ENCODE assay signal across 17 cellular contexts in genomic region chr4:76659103-76659490, GRCh38.
DNase-seq lines count a peak whose midpoint lies in the region; ATAC-seq, FAIRE-seq and TF ChIP-seq lines count a peak whose summit lies in the region.
"Had no signal": no experiment of that assay in that cellular context is flagged by ENCODE, and none has a peak within 500 bp of the region (broad histone marks: within the 10 kb centered on the region; RNA-seq: fewer than 3 reads in every experiment).

No MANE protein-coding gene starts in this region.

- H3F3A ChIP-seq in smooth muscle cell (ENCODE audit: low read depth): no peaks in the 10 kb centered on the region

- H3K4me2 ChIP-seq in astrocyte (ENCODE audit: low read length) (peak overlapping the region; percentile 82), smooth muscle cell (no peak overlapping the region)

- H3K4me1 Mint-ChIP-seq in astrocyte (ENCODE audit: low read depth, unreplicated experiment) (peaks cover 40% of the 10 kb centered on the region), natural killer cell (no peaks in the 10 kb centered on the region)
- H3K4me1 Mint-ChIP-seq in activated CD4-positive, alpha-beta memory T cell treated with anti-CD3 and anti-CD28 coated beads for 36 hours (ENCODE audit: low read depth): peaks cover 4% of the 10 kb centered on the region
- peaks cover 7% of the 10 kb centered on the region for H3K4me1 Mint-ChIP-seq in activated naive CD8-positive, alpha-beta T cell treated with anti-CD3 and anti-CD28 coated beads, Interleukin-2, amount 50 U/mL, for 24 hours

- H3K9me3 Mint-ChIP-seq in astrocyte (ENCODE audit: unreplicated experiment): no peaks in the 10 kb centered on the region
- H3K9me3 Mint-ChIP-seq in activated CD4-positive, alpha-beta memory T cell treated with anti-CD3 and anti-CD28 coated beads for 36 hours: no peaks in the 10 kb centered on the region
- H3K9me3 Mint-ChIP-seq in natural killer cell: no peaks in the 10 kb centered on the region
- no peaks in the 10 kb centered on the region for H3K9me3 Mint-ChIP-seq in activated naive CD8-positive, alpha-beta T cell treated with anti-CD3 and anti-CD28 coated beads, Interleukin-2, amount 50 U/mL, for 24 hours
- H3K9me3 Mint-ChIP-seq: activated T-cell treated with anti-CD3 and anti-CD28 coated beads, Interleukin-2, amount 50 U/mL, for 4 hours; stimulated activated naive CD8-positive, alpha-beta T cell treated with anti-CD3 and anti-CD28 coated beads, Interleukin-15, amount 100 ng/mL, for 72 hours had no signal

- H3K4me3 ChIP-seq in astrocyte (ENCODE audit: insufficient read depth, low read depth, low read length) (no peak overlapping the region), smooth muscle cell (no peak overlapping the region)
- H3K4me3 ChIP-seq: HAP-1, Peyer's patch had no signal

- H4K20me1 ChIP-seq in astrocyte (ENCODE audit: insufficient read depth, low read length): peaks cover 3% of the 10 kb centered on the region
- no peaks in the 10 kb centered on the region for H4K20me1 ChIP-seq in smooth muscle cell (ENCODE audit: low read depth)

- DNase-seq in astrocyte (ENCODE audit: low read depth) (peak; percentile 75), smooth muscle cell (lab: John Stamatoyannopoulos, UW; ENCODE audit: unreplicated experiment) (no peak), NCI-H2107 treated with DMSO at 0.1 percent for 48 hours (lab: John Stamatoyannopoulos, UW; ENCODE audit: unreplicated experiment) (no peak), natural killer cell (no peak)
- DNase-seq in activated CD4-positive, alpha-beta memory T cell treated with anti-CD3 and anti-CD28 coated beads for 36 hours: no peak
- no peak for DNase-seq in activated naive CD8-positive, alpha-beta T cell treated with anti-CD3 and anti-CD28 coated beads, Interleukin-2, amount 50 U/mL, for 24 hours
- DNase-seq: activated CD4-positive, alpha-beta T cell treated with anti-CD3 and anti-CD28 coated beads for 36 hours; activated T-cell treated with anti-CD3 and anti-CD28 coated beads, Interleukin-2, amount 50 U/mL, for 4 hours; mammary epithelial cell; NCI-H2227 treated with DMSO at 0.1 percent for 48 hours; nucleus accumbens; Peyer's patch; small intestine; stimulated activated naive CD8-positive, alpha-beta T cell treated with anti-CD3 and anti-CD28 coated beads, Interleukin-15, amount 100 ng/mL, for 72 hours had no signal

- H3K9me3 ChIP-seq in astrocyte (ENCODE audit: insufficient read depth, low read depth, low read length) (no peaks in the 10 kb centered on the region), smooth muscle cell (replicated peaks; ENCODE audit: low read depth) (no peaks in the 10 kb centered on the region)
- H3K9me3 ChIP-seq: HAP-1, Peyer's patch had no signal

- H3K4me1 ChIP-seq in astrocyte (ENCODE audit: insufficient read depth, low read length): peaks cover 35% of the 10 kb centered on the region
- peaks cover 15% of the 10 kb centered on the region for H3K4me1 ChIP-seq in smooth muscle cell (ENCODE audit: low read depth)
- H3K4me1 ChIP-seq: HAP-1, Peyer's patch had no signal

- no peak for FAIRE-seq in astrocyte (lab: Jason Lieb, UNC)
- FAIRE-seq: small intestine had no signal

- no peak overlapping the region for H3K4me3 Mint-ChIP-seq in astrocyte (ENCODE audit: unreplicated experiment)
- H3K4me3 Mint-ChIP-seq in activated CD4-positive, alpha-beta memory T cell treated with anti-CD3 and anti-CD28 coated beads for 36 hours: no peak overlapping the region
- no peak overlapping the region for H3K4me3 Mint-ChIP-seq in natural killer cell
- H3K4me3 Mint-ChIP-seq in activated naive CD8-positive, alpha-beta T cell treated with anti-CD3 and anti-CD28 coated beads, Interleukin-2, amount 50 U/mL, for 24 hours: no peak overlapping the region
- H3K4me3 Mint-ChIP-seq: activated CD4-positive, alpha-beta T cell treated with anti-CD3 and anti-CD28 coated beads for 36 hours; activated T-cell treated with anti-CD3 and anti-CD28 coated beads, Interleukin-2, amount 50 U/mL, for 4 hours; stimulated activated naive CD8-positive, alpha-beta T cell treated with anti-CD3 and anti-CD28 coated beads, Interleukin-15, amount 100 ng/mL, for 72 hours had no signal

- H3K27me3 ChIP-seq in astrocyte (ENCODE audit: insufficient read depth, low read length) (no peaks in the 10 kb centered on the region), smooth muscle cell (ENCODE audit: low read depth) (no peaks in the 10 kb centered on the region)
- H3K27me3 ChIP-seq: Peyer's patch had no signal

- H3K36me3 Mint-ChIP-seq in astrocyte (ENCODE audit: low read depth, unreplicated experiment): peaks cover 5% of the 10 kb centered on the region
- no peaks in the 10 kb centered on the region for H3K36me3 Mint-ChIP-seq in activated CD4-positive, alpha-beta memory T cell treated with anti-CD3 and anti-CD28 coated beads for 36 hours
- no peaks in the 10 kb centered on the region for H3K36me3 Mint-ChIP-seq in natural killer cell
- H3K36me3 Mint-ChIP-seq in activated naive CD8-positive, alpha-beta T cell treated with anti-CD3 and anti-CD28 coated beads, Interleukin-2, amount 50 U/mL, for 24 hours (ENCODE audit: low read depth): no peaks in the 10 kb centered on the region

- ATAC-seq in GM19397 (IDR thresholded peaks at IDR 0.05; ENCODE audit: unreplicated experiment): peak; percentile 2
- ATAC-seq in HG03196 (IDR thresholded peaks at IDR 0.05; ENCODE audit: unreplicated experiment): peak; percentile 4
- no peak for ATAC-seq in natural killer cell
- ATAC-seq in activated naive CD8-positive, alpha-beta T cell treated with anti-CD3 and anti-CD28 coated beads, Interleukin-2, amount 50 U/mL, for 24 hours: no peak
- ATAC-seq: activated T-cell treated with anti-CD3 and anti-CD28 coated beads, Interleukin-2, amount 50 U/mL, for 4 hours; stimulated activated naive CD8-positive, alpha-beta T cell treated with anti-CD3 and anti-CD28 coated beads, Interleukin-15, amount 100 ng/mL, for 72 hours had no signal

- peak overlapping the region; percentile 71 for H3K9ac ChIP-seq in astrocyte (ENCODE audit: low read length)
- H3K9ac ChIP-seq in smooth muscle cell (ENCODE audit: low read depth): no peak overlapping the region

- H3K27ac Mint-ChIP-seq in astrocyte (ENCODE audit: unreplicated experiment): peak overlapping the region; percentile 41
- H3K27ac Mint-ChIP-seq in activated CD4-positive, alpha-beta memory T cell treated with anti-CD3 and anti-CD28 coated beads for 36 hours: no peak overlapping the region
- H3K27ac Mint-ChIP-seq in natural killer cell: no peak overlapping the region
- no peak overlapping the region for H3K27ac Mint-ChIP-seq in activated naive CD8-positive, alpha-beta T cell treated with anti-CD3 and anti-CD28 coated beads, Interleukin-2, amount 50 U/mL, for 24 hours
- H3K27ac Mint-ChIP-seq: activated CD4-positive, alpha-beta T cell treated with anti-CD3 and anti-CD28 coated beads for 36 hours; stimulated activated naive CD8-positive, alpha-beta T cell treated with anti-CD3 and anti-CD28 coated beads, Interleukin-15, amount 100 ng/mL, for 72 hours had no signal

- H3K36me3 ChIP-seq in astrocyte (ENCODE audit: insufficient read depth, low read length) (no peaks in the 10 kb centered on the region), smooth muscle cell (ENCODE audit: low read depth) (no peaks in the 10 kb centered on the region)
- H3K36me3 ChIP-seq: HAP-1, Peyer's patch had no signal

- peak overlapping the region; percentile 81 for H3K27ac ChIP-seq in astrocyte (ENCODE audit: low read depth, low read length)
- peak overlapping the region; percentile 79 for H3K27ac ChIP-seq in smooth muscle cell (ENCODE audit: low read depth)

- H2AFZ ChIP-seq in astrocyte (ENCODE audit: low read depth, low read length): no peak overlapping the region
- H2AFZ ChIP-seq in smooth muscle cell (ENCODE audit: low read depth): no peak overlapping the region

- 68% methylated on average over 1 of the region's 1 CpG for WGBS in smooth muscle cell (ENCODE audit: low lambda C conversion rate)

- TF ChIP-seq CTCF in astrocyte (IDR thresholded peaks at IDR 0.05; ENCODE audit: insufficient read depth, low read depth, low read length) (no peak), smooth muscle cell (IDR thresholded peaks at IDR 0.05; ENCODE audit: borderline replicate concordance, insufficient read depth, poor library complexity, severe bottlenecking) (no peak), natural killer cell (IDR thresholded peaks at IDR 0.05) (no peak)

- H3K79me2 ChIP-seq in astrocyte (ENCODE audit: insufficient read depth, low read length) (no peaks in the 10 kb centered on the region), smooth muscle cell (ENCODE audit: low read depth) (no peaks in the 10 kb centered on the region)

- CTCF ChIA-PET in activated CD4-positive, alpha-beta memory T cell treated with anti-CD3 and anti-CD28 coated beads for 36 hours (lab: Charles Lee): interaction anchor here (0.6 kb wide), 1 partner anchor 277 kb away, joined by 3 read pairs; no protein-coding TSS in a partner anchor

- intact Hi-C loops in activated CD4-positive, alpha-beta memory T cell treated with anti-CD3 and anti-CD28 coated beads for 36 hours (cut with micrococcal nuclease): no loop called here
- intact Hi-C loops in natural killer cell (cut with micrococcal nuclease): no loop called here

- POLR2A ChIA-PET in activated CD4-positive, alpha-beta memory T cell treated with anti-CD3 and anti-CD28 coated beads for 36 hours (lab: Charles Lee): no interaction called here

- H3K27me3 Mint-ChIP-seq in astrocyte (ENCODE audit: low read depth, unreplicated experiment) (no peaks in the 10 kb centered on the region), natural killer cell (ENCODE audit: low read depth in 2 of 2) (peaks cover 8 to 13% of the 10 kb centered on the region in 2 donors)
- H3K27me3 Mint-ChIP-seq in activated CD4-positive, alpha-beta memory T cell treated with anti-CD3 and anti-CD28 coated beads for 36 hours: peaks cover 9% of the 10 kb centered on the region
- peaks cover 4% of the 10 kb centered on the region for H3K27me3 Mint-ChIP-seq in activated naive CD8-positive, alpha-beta T cell treated with anti-CD3 and anti-CD28 coated beads, Interleukin-2, amount 50 U/mL, for 24 hours

Comparison
In these comparisons a context has a peak if more than half of its experiments do, and no peak if none do; other contexts are left out.
1. ATAC-seq: peak in GM19397 (single experiment) and HG03196 (single experiment); none in natural killer cell (0 of 3) and activated naive CD8-positive, alpha-beta T cell treated with anti-CD3 and anti-CD28 coated beads, Interleukin-2, amount 50 U/mL, for 24 hours (single experiment).